19 cellular contexts compared by ENCODE assay signal in genomic region chr5:178380541-178381074, GRCh38.
A peak's percentile ranks its signal among the peaks of the same experiment; 100 is the strongest.
DNase-seq lines count a peak whose midpoint lies in the region; ATAC-seq, FAIRE-seq and TF ChIP-seq lines count a peak whose summit lies in the region.
"Had no signal": no experiment of that assay in that cellular context is flagged by ENCODE, and none has a peak within 500 bp of the region (broad histone marks: within the 10 kb centered on the region; RNA-seq: fewer than 3 reads in every experiment).

No MANE protein-coding gene starts in this region.

- peaks cover 71% of the 10 kb centered on the region for H3K4me1 ChIP-seq in BLaER1
- H3K4me1 ChIP-seq in RWPE2 (ENCODE audit: insufficient read depth, poor library complexity, severe bottlenecking) = no peaks in the 10 kb centered on the region
- H3K4me1 ChIP-seq in kidney (ENCODE audit: control insufficient read depth in 1 of 2, insufficient read depth in 1 of 2, low read depth in 1 of 2, low read length in 2 of 2) = no peaks in the 10 kb centered on the region
- H3K4me1 ChIP-seq: HAP-1 had no signal

- no peaks in the 10 kb centered on the region for H3K36me3 Mint-ChIP-seq in effector memory CD8-positive, alpha-beta T cell (ENCODE audit: insufficient read depth)
- H3K36me3 Mint-ChIP-seq: CD4-positive, alpha-beta memory T cell had no signal

- no peaks in the 10 kb centered on the region for H3K9me3 Mint-ChIP-seq in effector memory CD8-positive, alpha-beta T cell
- H3K9me3 Mint-ChIP-seq: GM23338 had no signal

- H3K27me3 ChIP-seq in BLaER1 = no peaks in the 10 kb centered on the region
- no peaks in the 10 kb centered on the region for H3K27me3 ChIP-seq in RWPE2 (ENCODE audit: insufficient read depth, poor library complexity, severe bottlenecking)

- H3K9ac ChIP-seq in BLaER1 (no peak overlapping the region), kidney (ENCODE audit: low read length in 2 of 2) (no peak overlapping the region)

- no peaks in the 10 kb centered on the region for H3K4me1 Mint-ChIP-seq in effector memory CD8-positive, alpha-beta T cell (ENCODE audit: low read depth in 2 of 2)

- H4K20me1 ChIP-seq in BLaER1 = peaks cover 25% of the 10 kb centered on the region; the same call in 1 of the 2 replicates

- TF ChIP-seq CTCF in RWPE2 (IDR thresholded peaks at IDR 0.05; ENCODE audit: poor library complexity, severe bottlenecking) (no peak), kidney (IDR thresholded peaks at IDR 0.05; ENCODE audit: borderline replicate concordance, extremely low read depth, insufficient read depth) (no peak)

- ATAC-seq in RWPE2 (ENCODE audit: low read depth) = no peak
- ATAC-seq in effector memory CD8-positive, alpha-beta T cell (replicated peaks) = no peak
- ATAC-seq: GM23338, HepG2 had no signal

- H3K36me3 ChIP-seq in BLaER1 (no peaks in the 10 kb centered on the region), RWPE2 (ENCODE audit: low read depth) (no peaks in the 10 kb centered on the region), kidney (ENCODE audit: control insufficient read depth in 1 of 2, insufficient read depth in 2 of 2, low read length in 2 of 2) (no peaks in the 10 kb centered on the region)
- H3K36me3 ChIP-seq: HAP-1 had no signal

- no peak overlapping the region for H3K4me3 Mint-ChIP-seq in effector memory CD8-positive, alpha-beta T cell
- H3K4me3 Mint-ChIP-seq: CD4-positive, alpha-beta memory T cell; GM23338; HFFc6 had no signal

- peak; percentile 61 for DNase-seq in RWPE2 (ENCODE audit: low spot score)
- DNase-seq in kidney = peak; percentile 37
- peak; percentile 66 for DNase-seq in posterior vena cava (ENCODE audit: low spot score)
- no peak for DNase-seq in stimulated activated CD4-positive, alpha-beta T cell treated with anti-CD3 and anti-CD28 coated beads, Interleukin-2, amount 100 ng/mL, for 48 hours
- no peak for DNase-seq in effector memory CD8-positive, alpha-beta T cell
- DNase-seq in erythroblast (lab: John Stamatoyannopoulos, UW) = no peak
- DNase-seq: ACHN; CD4-positive, alpha-beta memory T cell; DMS79 treated with DMSO at 0.1 percent for 48 hours; EL; HFFc6 had no signal

- H3K27me3 Mint-ChIP-seq in effector memory CD8-positive, alpha-beta T cell = peaks cover 26 to 60% of the 10 kb centered on the region in 2 donors

- H3K9me3 ChIP-seq in BLaER1 (no peaks in the 10 kb centered on the region), RWPE2 (ENCODE audit: severe bottlenecking) (no peaks in the 10 kb centered on the region), kidney (ENCODE audit: control insufficient read depth in 1 of 2, low read length in 2 of 2) (no peaks in the 10 kb centered on the region)
- H3K9me3 ChIP-seq: HAP-1 had no signal

- peak overlapping the region; percentile 71 for H3K4me2 ChIP-seq in BLaER1
- H3K4me2 ChIP-seq: GM23338 had no signal

- intact Hi-C loops in kidney (cut with DNase I) (no loop called here), posterior vena cava (cut with DNase I) (no loop called here)

- no peak overlapping the region for H3K4me3 ChIP-seq in BLaER1
- no peak overlapping the region for H3K4me3 ChIP-seq in RWPE2 (ENCODE audit: severe bottlenecking)
- no peak overlapping the region for H3K4me3 ChIP-seq in kidney (ENCODE audit: low read length in 2 of 2)
- H3K4me3 ChIP-seq: GM23338, HAP-1 had no signal

- H3K27ac ChIP-seq in BLaER1 (no peak overlapping the region), RWPE2 (ENCODE audit: poor library complexity, severe bottlenecking) (no peak overlapping the region), kidney (ENCODE audit: low read depth in 2 of 2, low read length in 2 of 2) (no peak overlapping the region)
- H3K27ac ChIP-seq: C4-2B had no signal

- no peak for FAIRE-seq in kidney (lab: Jason Lieb, UNC)
- FAIRE-seq: G401.6, GM12891, HepG2, HTR-8/SVneo had no signal

- no peak overlapping the region for H3K27ac Mint-ChIP-seq in effector memory CD8-positive, alpha-beta T cell
- H3K27ac Mint-ChIP-seq: GM23338, HFFc6 had no signal

- no peak for TF ChIP-seq POLR2A in erythroblast (IDR thresholded peaks at IDR 0.05; ENCODE audit: low read length)

Comparison
In these comparisons a context has a peak if more than half of its experiments do, and no peak if none do; other contexts are left out.
1. DNase-seq: peak in RWPE2 (single experiment), kidney (single experiment) and posterior vena cava (single experiment); none in stimulated activated CD4-positive, alpha-beta T cell treated with anti-CD3 and anti-CD28 coated beads, Interleukin-2, amount 100 ng/mL, for 48 hours (0 of 2), effector memory CD8-positive, alpha-beta T cell (0 of 3) and erythroblast (0 of 2).